8 cellular contexts compared by ENCODE assay signal in the genomic region with DNA sequence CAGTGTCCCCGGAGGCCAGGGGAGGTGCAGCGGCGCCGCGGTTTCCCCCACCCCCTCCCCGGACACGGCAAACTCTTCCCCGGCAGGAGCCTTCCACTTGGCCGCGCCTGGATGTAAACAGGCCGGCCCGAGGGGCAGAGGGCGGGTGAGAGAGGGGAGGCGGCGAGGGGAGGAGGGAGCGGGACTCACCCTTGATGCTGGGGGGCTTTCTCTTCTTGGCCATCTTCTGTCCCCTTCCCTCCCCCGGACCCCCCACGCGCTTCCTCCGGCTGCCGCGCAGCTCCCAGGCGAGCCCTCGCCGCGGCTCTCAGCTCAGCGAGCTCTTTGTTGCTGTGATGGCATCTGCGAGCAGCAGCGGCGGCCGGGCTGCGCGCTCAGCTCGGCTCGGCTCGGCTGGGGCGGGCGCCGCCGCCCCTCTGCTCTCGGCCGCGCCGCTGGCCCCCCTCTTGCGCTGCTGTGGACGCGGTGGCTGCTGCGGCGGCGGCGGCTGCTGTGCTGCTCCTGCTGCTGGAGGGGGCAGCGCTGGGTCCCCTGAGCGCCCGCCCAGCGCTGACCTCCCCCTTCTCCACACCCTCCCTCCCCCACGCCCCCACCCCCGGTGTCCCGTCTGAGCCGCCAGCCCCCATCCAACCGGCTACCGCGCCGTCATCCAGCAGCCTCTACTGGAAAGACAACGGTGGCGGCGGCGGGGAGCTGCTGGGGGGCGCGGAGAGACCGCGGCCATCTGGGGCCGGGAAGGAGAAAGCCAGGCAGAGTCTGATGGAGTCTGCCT. TPM values are rescaled to one million over a fixed set of nuclear protein-coding genes. Genes with fewer than 3 reads are reported as not detected.
DNase-seq lines count a peak whose midpoint lies in the region; ATAC-seq and TF ChIP-seq lines count a peak whose summit lies in the region.

No MANE protein-coding gene starts in this region.

- CTCF ChIA-PET in AG04450 (lab: Charles Lee) = interaction anchor here (3.4 kb wide), 1 partner anchor 17 kb away, joined by 18 read pairs; no protein-coding TSS in a partner anchor
- CTCF ChIA-PET in activated naive CD4-positive, alpha-beta T cell treated with anti-CD3 and anti-CD28 coated beads for 36 hours (lab: Charles Lee) = interaction anchor here (0.6 to 1.3 kb wide), 3 partner anchors 8 to 22 kb away, joined by 3 read pairs; no protein-coding TSS in a partner anchor

- ATAC-seq in GM18519 (IDR thresholded peaks at IDR 0.05; ENCODE audit: low FRiP score, unreplicated experiment) (peak; percentile 38), omental fat pad (ENCODE audit: low FRiP score) (peak; percentile 81), GM18520 (IDR thresholded peaks at IDR 0.05; ENCODE audit: unreplicated experiment) (no peak)

- peak overlapping the region; percentile 58 for H3K4me3 ChIP-seq in AG04450 (ENCODE audit: low read depth, low read length)
- H3K4me3 ChIP-seq in MG63 = peak overlapping the region; percentile 49

- H3K27ac ChIP-seq in AG04450 (ENCODE audit: low read depth, low read length) = no peak overlapping the region

- H3K27ac Mint-ChIP-seq in activated naive CD4-positive, alpha-beta T cell treated with anti-CD3 and anti-CD28 coated beads for 36 hours = no peak overlapping the region

- no peaks in the 10 kb centered on the region for H3K36me3 ChIP-seq in MG63

- intact Hi-C loops in activated naive CD4-positive, alpha-beta T cell treated with anti-CD3 and anti-CD28 coated beads for 36 hours (cut with micrococcal nuclease) = loop anchor here (2.0 to 10.0 kb wide), 3 partner anchors 106 to 481 kb away; partner anchors contain the start of genes ACADM, LHX8 and RABGGTB

- H3K27me3 ChIP-seq in AG04450 (ENCODE audit: control insufficient read depth, insufficient read depth, low read length) (peaks cover 42% of the 10 kb centered on the region), MG63 (peaks cover 29% of the 10 kb centered on the region)

- H3K9me3 Mint-ChIP-seq in activated naive CD4-positive, alpha-beta T cell treated with anti-CD3 and anti-CD28 coated beads for 36 hours = peaks cover 1% of the 10 kb centered on the region

- peaks cover 16% of the 10 kb centered on the region for H3K4me1 Mint-ChIP-seq in activated naive CD4-positive, alpha-beta T cell treated with anti-CD3 and anti-CD28 coated beads for 36 hours (ENCODE audit: low read depth)

- H3K4me3 Mint-ChIP-seq in activated naive CD4-positive, alpha-beta T cell treated with anti-CD3 and anti-CD28 coated beads for 36 hours = peak overlapping the region; percentile 69

- H3K27me3 Mint-ChIP-seq in activated naive CD4-positive, alpha-beta T cell treated with anti-CD3 and anti-CD28 coated beads for 36 hours (ENCODE audit: low read depth) = peaks cover 74% of the 10 kb centered on the region

- POLR2A ChIA-PET in AG04450 (lab: Yijun Ruan, JAX) = no interaction called here

- no peak for DNase-seq in AG04450 (ENCODE audit: low read depth, low spot score)
- DNase-seq in MG63 = peak; percentile 25
- peak; percentile 30 for DNase-seq in activated naive CD4-positive, alpha-beta T cell treated with anti-CD3 and anti-CD28 coated beads for 36 hours
- DNase-seq in germinal center (ENCODE audit: low spot score) = peak; percentile 41
- no peak for DNase-seq in omental fat pad (ENCODE audit: low spot score)
- no peak for DNase-seq in cerebellar cortex (ENCODE audit: low spot score)

- TF ChIP-seq CTCF in AG04450 (IDR thresholded peaks at IDR 0.05; ENCODE audit: low read depth, low read length) (no peak), omental fat pad (IDR thresholded peaks at IDR 0.05) (no peak)

- H3K9me3 ChIP-seq in AG04450 (ENCODE audit: control insufficient read depth, insufficient read depth, low read length) (no peaks in the 10 kb centered on the region; the same call in 1 of the 2 replicates), MG63 (no peaks in the 10 kb centered on the region)

- H3K36me3 Mint-ChIP-seq in activated naive CD4-positive, alpha-beta T cell treated with anti-CD3 and anti-CD28 coated beads for 36 hours (ENCODE audit: low read depth) = peaks cover 1% of the 10 kb centered on the region

RNA-seq across cellular contexts. Expression of gene SLC44A5, which starts 4.9 kb away (rescaled TPM):
- polyA plus RNA-seq in AG04450 (2011; rRNA removed) = 0.09 and 0.19 TPM in 2 replicates
- polyA minus RNA-seq in AG04450 (2011; rRNA and poly(A)+ RNA removed) = 0.13 TPM in 1 of 2 replicates, not detected in the other
- total RNA-seq in MG63 (2014; rRNA removed; shearing (Covaris generic); ENCODE audit: low replicate concordance) = not detected in 2 replicates
- under 1 TPM; 0.37 to 0.74 TPM for total RNA-seq in activated naive CD4-positive, alpha-beta T cell treated with anti-CD3 and anti-CD28 coated beads for 36 hours
- under 1 TPM; 0.25 to 0.37 (median 0.34) TPM for total RNA-seq in omental fat pad

Comparison
In these comparisons a context has a peak if more than half of its experiments do, and no peak if none do; other contexts are left out.
1. DNase-seq: peak in MG63 (single experiment), activated naive CD4-positive, alpha-beta T cell treated with anti-CD3 and anti-CD28 coated beads for 36 hours (single experiment) and germinal center (single experiment); none in AG04450 (single experiment), omental fat pad (single experiment) and cerebellar cortex (single experiment).